In the genomic region with DNA sequence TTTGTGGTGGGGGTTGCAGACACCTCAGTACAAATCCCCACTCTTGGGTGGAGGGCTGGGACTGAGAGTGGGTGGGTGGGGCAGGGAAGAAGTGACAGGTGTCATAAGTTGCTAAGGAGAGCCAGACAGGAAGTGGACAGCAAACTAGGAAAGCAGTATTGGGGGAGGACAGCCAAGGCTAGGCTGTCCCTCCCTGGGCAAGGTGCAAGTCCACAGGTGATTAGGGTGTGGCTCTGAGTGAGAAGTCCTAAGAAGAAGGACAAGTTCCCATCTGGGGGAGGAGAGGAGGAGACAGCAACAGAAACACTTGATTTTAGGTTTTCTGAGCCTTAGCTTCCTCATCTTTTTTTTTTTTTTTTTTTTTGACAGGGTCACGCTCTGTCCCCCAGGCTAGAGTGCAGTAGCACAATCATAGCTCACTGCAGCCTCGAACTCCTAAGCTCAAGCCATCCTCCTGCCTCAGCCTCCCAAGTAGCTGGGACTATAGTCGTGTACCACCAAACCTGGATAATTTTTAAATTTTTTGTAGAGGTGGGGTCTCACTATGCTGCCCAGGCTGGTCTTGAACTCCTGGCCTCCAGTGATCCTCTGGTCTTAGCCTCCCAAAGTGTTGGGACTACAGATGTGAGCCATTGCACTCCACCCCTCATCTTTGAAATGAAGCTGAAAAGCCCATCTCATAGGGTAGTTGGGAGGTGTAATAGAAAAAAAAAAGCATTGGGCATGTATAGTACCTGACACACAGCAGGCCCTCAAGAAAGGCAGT, we compare ENCODE assay signal across 16 cellular contexts. TPM values are rescaled to one million over a fixed set of nuclear protein-coding genes. Genes with fewer than 3 reads are reported as not detected.
DNase-seq lines count a peak whose midpoint lies in the region; ATAC-seq, FAIRE-seq and TF ChIP-seq lines count a peak whose summit lies in the region.
"Had no signal": no experiment of that assay in that cellular context is flagged by ENCODE, and none has a peak within 500 bp of the region (broad histone marks: within the 10 kb centered on the region; RNA-seq: fewer than 3 reads in every experiment).

No MANE protein-coding gene starts in this region.

- POLR2A ChIA-PET in activated naive CD8-positive, alpha-beta T cell treated with anti-CD3 and anti-CD28 coated beads, Interleukin-2, amount 10 ng/mL, durations not matched to agents 7 days and 5 days (lab: Charles Lee), result interaction anchor here (0.6 to 1.7 kb wide), 6 partner anchors 8 to 530 kb away, joined by 3 to 15 read pairs (median 4); partner anchors contain the start of genes CORO1A, PRR14 and YPEL3

- H3K36me3 ChIP-seq in muscle layer of duodenum (ENCODE audit: control insufficient read depth in 1 of 2, insufficient read depth in 2 of 2, low read length in 2 of 2) (peaks cover 24 to 44% of the 10 kb centered on the region in 2 donors), kidney (ENCODE audit: control insufficient read depth in 1 of 2, insufficient read depth in 2 of 2, low read length in 2 of 2) (peaks cover 12 to 26% of the 10 kb centered on the region in 2 donors)

- H3K4me3 Mint-ChIP-seq in stimulated activated naive CD8-positive, alpha-beta T cell treated with anti-CD3 and anti-CD28 coated beads, Interleukin-15, Interleukin-2, amounts not matched to agents 100 ng/mL and 50 ng/mL, for 24 hours, result no peak overlapping the region
- peak overlapping the region in 1 of 2 donors; percentile 8 for H3K4me3 Mint-ChIP-seq in stimulated activated naive CD8-positive, alpha-beta T cell treated with anti-CD3 and anti-CD28 coated beads, Interleukin-15, amount 100 ng/mL, for 72 hours
- peak overlapping the region; percentile 60 for H3K4me3 Mint-ChIP-seq in activated naive CD8-positive, alpha-beta T cell treated with anti-CD3 and anti-CD28 coated beads, Interleukin-2, amount 10 ng/mL, durations not matched to agents 7 days and 5 days

- TF ChIP-seq CTCF in kidney (IDR thresholded peaks at IDR 0.05; ENCODE audit: borderline replicate concordance, extremely low read depth, insufficient read depth), result no peak

- H3K27me3 ChIP-seq in muscle layer of duodenum (ENCODE audit: low read depth, low read length), result no peaks in the 10 kb centered on the region
- H3K27me3 ChIP-seq: cardiac muscle cell had no signal

- H3K4me1 Mint-ChIP-seq in stimulated activated naive CD8-positive, alpha-beta T cell treated with anti-CD3 and anti-CD28 coated beads, Interleukin-15, Interleukin-2, amounts not matched to agents 100 ng/mL and 50 ng/mL, for 24 hours (ENCODE audit: low read depth), result peaks cover 24% of the 10 kb centered on the region
- H3K4me1 Mint-ChIP-seq in stimulated activated naive CD8-positive, alpha-beta T cell treated with anti-CD3 and anti-CD28 coated beads, Interleukin-15, amount 100 ng/mL, for 72 hours, result peaks cover 46% of the 10 kb centered on the region
- peaks cover 27% of the 10 kb centered on the region for H3K4me1 Mint-ChIP-seq in activated naive CD8-positive, alpha-beta T cell treated with anti-CD3 and anti-CD28 coated beads, Interleukin-2, amount 10 ng/mL, durations not matched to agents 7 days and 5 days

- peak overlapping the region; percentile 63 for H3K27ac Mint-ChIP-seq in stimulated activated naive CD8-positive, alpha-beta T cell treated with anti-CD3 and anti-CD28 coated beads, Interleukin-15, Interleukin-2, amounts not matched to agents 100 ng/mL and 50 ng/mL, for 24 hours
- H3K27ac Mint-ChIP-seq in stimulated activated naive CD8-positive, alpha-beta T cell treated with anti-CD3 and anti-CD28 coated beads, Interleukin-15, amount 100 ng/mL, for 72 hours, result no peak overlapping the region
- H3K27ac Mint-ChIP-seq in activated naive CD8-positive, alpha-beta T cell treated with anti-CD3 and anti-CD28 coated beads, Interleukin-2, amount 10 ng/mL, durations not matched to agents 7 days and 5 days, result peak overlapping the region; percentile 87

- DNase-seq in stimulated activated naive CD8-positive, alpha-beta T cell treated with anti-CD3 and anti-CD28 coated beads, Interleukin-15, amount 100 ng/mL, for 72 hours, result no peak
- DNase-seq in activated naive CD8-positive, alpha-beta T cell treated with anti-CD3 and anti-CD28 coated beads, Interleukin-2, amount 10 ng/mL, durations not matched to agents 7 days and 5 days, result no peak
- DNase-seq in RPMI8226, result no peak
- DNase-seq in DMS 273 (lab: John Stamatoyannopoulos, UW; ENCODE audit: unreplicated experiment), result no peak
- no peak for DNase-seq in GM19240 (ENCODE audit: insufficient read length, low spot score)
- DNase-seq in kidney, result no peak
- DNase-seq: activated CD4-positive, CD25-positive, alpha-beta regulatory T cell; GDM1; HCEC 1CT; mammary epithelial cell; MM.1S; SK-N-SH had no signal

- H3K27me3 Mint-ChIP-seq in stimulated activated naive CD8-positive, alpha-beta T cell treated with anti-CD3 and anti-CD28 coated beads, Interleukin-15, Interleukin-2, amounts not matched to agents 100 ng/mL and 50 ng/mL, for 24 hours, result no peaks in the 10 kb centered on the region
- H3K27me3 Mint-ChIP-seq in stimulated activated naive CD8-positive, alpha-beta T cell treated with anti-CD3 and anti-CD28 coated beads, Interleukin-15, amount 100 ng/mL, for 72 hours, result no peaks in the 10 kb centered on the region
- H3K27me3 Mint-ChIP-seq in activated naive CD8-positive, alpha-beta T cell treated with anti-CD3 and anti-CD28 coated beads, Interleukin-2, amount 10 ng/mL, durations not matched to agents 7 days and 5 days, result no peaks in the 10 kb centered on the region

- no peak for ATAC-seq in stimulated activated naive CD8-positive, alpha-beta T cell treated with anti-CD3 and anti-CD28 coated beads, Interleukin-15, amount 100 ng/mL, for 72 hours
- ATAC-seq in activated naive CD8-positive, alpha-beta T cell treated with anti-CD3 and anti-CD28 coated beads, Interleukin-2, amount 10 ng/mL, durations not matched to agents 7 days and 5 days (ENCODE audit: low read depth), result no peak

- intact Hi-C loops in kidney (cut with DNase I), result no loop called here

- H3K4me1 ChIP-seq in muscle layer of duodenum (ENCODE audit: control insufficient read depth in 1 of 2, insufficient read depth in 2 of 2, low read length in 2 of 2), result peaks cover 11 to 12% of the 10 kb centered on the region in 2 donors
- H3K4me1 ChIP-seq in kidney (ENCODE audit: control insufficient read depth in 1 of 2, insufficient read depth in 1 of 2, low read depth in 1 of 2, low read length in 2 of 2), result peaks cover 0 to 4% of the 10 kb centered on the region in 2 donors

- no peak for FAIRE-seq in kidney (lab: Jason Lieb, UNC)
- FAIRE-seq: GM18507 had no signal

- no peak overlapping the region for H3K4me3 ChIP-seq in muscle layer of duodenum (ENCODE audit: low read depth in 1 of 2, low read length in 2 of 2)
- H3K4me3 ChIP-seq in kidney (ENCODE audit: low read length in 2 of 2), result no peak overlapping the region
- H3K4me3 ChIP-seq: cardiac muscle cell had no signal

- H3K36me3 Mint-ChIP-seq in stimulated activated naive CD8-positive, alpha-beta T cell treated with anti-CD3 and anti-CD28 coated beads, Interleukin-15, Interleukin-2, amounts not matched to agents 100 ng/mL and 50 ng/mL, for 24 hours (ENCODE audit: low read depth), result no peaks in the 10 kb centered on the region
- peaks cover 13% of the 10 kb centered on the region for H3K36me3 Mint-ChIP-seq in activated naive CD8-positive, alpha-beta T cell treated with anti-CD3 and anti-CD28 coated beads, Interleukin-2, amount 10 ng/mL, durations not matched to agents 7 days and 5 days

- H3K9ac ChIP-seq in kidney (ENCODE audit: low read length in 2 of 2), result no peak overlapping the region
- H3K9ac ChIP-seq: SK-N-SH had no signal

- peak overlapping the region; percentile 92 for H3K27ac ChIP-seq in muscle layer of duodenum (ENCODE audit: low read length)
- H3K27ac ChIP-seq in kidney (ENCODE audit: low read depth in 2 of 2, low read length in 2 of 2), result no peak overlapping the region
- H3K27ac ChIP-seq: cardiac muscle cell had no signal

- H3K9me3 Mint-ChIP-seq in stimulated activated naive CD8-positive, alpha-beta T cell treated with anti-CD3 and anti-CD28 coated beads, Interleukin-15, Interleukin-2, amounts not matched to agents 100 ng/mL and 50 ng/mL, for 24 hours, result no peaks in the 10 kb centered on the region
- no peaks in the 10 kb centered on the region for H3K9me3 Mint-ChIP-seq in stimulated activated naive CD8-positive, alpha-beta T cell treated with anti-CD3 and anti-CD28 coated beads, Interleukin-15, amount 100 ng/mL, for 72 hours
- H3K9me3 Mint-ChIP-seq in activated naive CD8-positive, alpha-beta T cell treated with anti-CD3 and anti-CD28 coated beads, Interleukin-2, amount 10 ng/mL, durations not matched to agents 7 days and 5 days, result no peaks in the 10 kb centered on the region

- H3K9me3 ChIP-seq in muscle layer of duodenum (ENCODE audit: control insufficient read depth in 1 of 2, low read length in 2 of 2), result no peaks in the 10 kb centered on the region
- H3K9me3 ChIP-seq in kidney (ENCODE audit: control insufficient read depth in 1 of 2, low read length in 2 of 2), result no peaks in the 10 kb centered on the region
- H3K9me3 ChIP-seq: SK-N-SH had no signal

RNA-seq across cellular contexts. Expression of gene MAPK3, which starts 2.5 kb away (rescaled TPM):
- total RNA-seq in activated naive CD8-positive, alpha-beta T cell treated with anti-CD3 and anti-CD28 coated beads, Interleukin-2, amount 10 ng/mL, durations not matched to agents 7 days and 5 days, result 10 to 100 TPM; 77.6 to 81.4 TPM
- 77.7 TPM for total RNA-seq in kidney
- 90.0 TPM for polyA plus RNA-seq in kidney (ENCODE audit: insufficient read depth, low read depth, low replicate concordance)

RNA-seq across cellular contexts. Expression of gene GDPD3, which starts 7.2 kb away (rescaled TPM):
- total RNA-seq in activated naive CD8-positive, alpha-beta T cell treated with anti-CD3 and anti-CD28 coated beads, Interleukin-2, amount 10 ng/mL, durations not matched to agents 7 days and 5 days, result 10 to 100 TPM; 14.3 to 18.6 TPM
- 3.6 TPM for total RNA-seq in kidney
- 17.7 TPM for polyA plus RNA-seq in kidney (ENCODE audit: insufficient read depth, low read depth, low replicate concordance)

RNA-seq across cellular contexts. Expression of gene YPEL3, which starts 24.5 kb away (rescaled TPM):
- 100 to 1,000 TPM; 135 to 139 TPM for total RNA-seq in activated naive CD8-positive, alpha-beta T cell treated with anti-CD3 and anti-CD28 coated beads, Interleukin-2, amount 10 ng/mL, durations not matched to agents 7 days and 5 days
- 40.0 TPM for total RNA-seq in kidney
- 107 TPM for polyA plus RNA-seq in kidney (ENCODE audit: insufficient read depth, low read depth, low replicate concordance)

RNA-seq across cellular contexts. Expression of gene TBX6, which starts 28.8 kb away (rescaled TPM):
- total RNA-seq in activated naive CD8-positive, alpha-beta T cell treated with anti-CD3 and anti-CD28 coated beads, Interleukin-2, amount 10 ng/mL, durations not matched to agents 7 days and 5 days, result 1 to 10 TPM; 2.4 to 3.0 TPM
- 1.6 TPM for total RNA-seq in kidney
- 0.62 TPM for polyA plus RNA-seq in kidney (ENCODE audit: insufficient read depth, low read depth, low replicate concordance)

RNA-seq across cellular contexts. Expression of gene PPP4C, which starts 44.7 kb away (rescaled TPM):
- total RNA-seq in activated naive CD8-positive, alpha-beta T cell treated with anti-CD3 and anti-CD28 coated beads, Interleukin-2, amount 10 ng/mL, durations not matched to agents 7 days and 5 days, result 100 to 1,000 TPM; 123 to 133 TPM
- 78.8 TPM for total RNA-seq in kidney
- polyA plus RNA-seq in kidney (ENCODE audit: insufficient read depth, low read depth, low replicate concordance), result 107 TPM

Comparison
In these comparisons a context has a peak if more than half of its experiments do, and no peak if none do; other contexts are left out.
1. H3K27ac Mint-ChIP-seq: peak in stimulated activated naive CD8-positive, alpha-beta T cell treated with anti-CD3 and anti-CD28 coated beads, Interleukin-15, Interleukin-2, amounts not matched to agents 100 ng/mL and 50 ng/mL, for 24 hours (single experiment) and activated naive CD8-positive, alpha-beta T cell treated with anti-CD3 and anti-CD28 coated beads, Interleukin-2, amount 10 ng/mL, durations not matched to agents 7 days and 5 days (single experiment); none in stimulated activated naive CD8-positive, alpha-beta T cell treated with anti-CD3 and anti-CD28 coated beads, Interleukin-15, amount 100 ng/mL, for 72 hours (0 of 2).